Comparison of ENCODE assay signal across 1 cellular context in the genomic region with DNA sequence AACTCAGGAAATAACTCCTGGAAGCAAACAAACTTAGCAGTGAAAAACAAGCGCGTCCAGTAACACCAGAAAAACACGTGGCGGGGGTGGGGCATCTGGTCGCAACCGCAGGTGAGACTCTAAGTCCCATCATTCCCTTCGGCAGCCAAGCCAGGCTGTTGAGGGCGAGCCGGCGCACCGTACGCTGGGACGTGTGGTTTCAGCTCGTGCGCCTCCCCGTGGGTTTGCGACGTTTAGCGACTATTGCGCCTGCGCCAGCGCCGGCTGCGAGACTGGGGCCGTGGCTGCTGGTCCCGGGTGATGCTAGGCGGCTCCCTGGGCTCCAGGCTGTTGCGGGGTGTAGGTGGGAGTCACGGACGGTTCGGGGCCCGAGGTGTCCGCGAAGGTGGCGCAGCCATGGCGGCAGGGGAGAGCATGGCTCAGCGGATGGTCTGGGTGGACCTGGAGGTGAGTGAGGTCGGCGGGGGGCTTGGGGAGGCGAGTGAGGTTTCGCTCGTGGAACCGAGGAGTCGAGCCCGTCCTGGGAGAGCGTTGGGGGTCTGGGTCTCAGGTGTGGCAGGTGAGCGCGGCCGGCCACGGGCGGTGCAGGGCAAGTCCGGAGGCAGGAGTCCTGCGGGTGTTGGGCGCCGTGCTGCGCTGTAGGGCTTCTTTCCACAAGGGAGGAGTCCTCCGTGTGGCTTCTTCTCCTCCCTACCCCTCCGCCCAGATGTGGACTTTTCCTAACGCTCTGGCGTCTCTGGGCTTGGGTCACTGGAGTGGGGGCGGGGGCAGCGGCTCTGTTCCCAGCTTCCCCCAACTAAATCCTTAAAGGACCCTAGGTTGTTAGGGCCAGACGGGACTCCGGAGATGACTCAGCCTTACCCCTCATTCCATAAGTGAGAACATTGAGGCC.
TF ChIP-seq lines count a peak whose summit lies in the region.

Gene REXO2 (plus strand): TSS at position 239 of the 892 bp plus-strand sequence. CDS start 62 bp downstream, at position 301.

TF ChIP-seq in H1, 55 proteins besides CTCF, POLR2A, EP300 and RAD21 (continues in another document):
- TF ChIP-seq PHF8 (conservative IDR thresholded peaks at IDR 0.05; ENCODE audit: low read depth, low read length) (peak; percentile 50; the same call in 1 of the 2 replicates), CTBP2 (IDR thresholded peaks at IDR 0.05; ENCODE audit: borderline replicate concordance, insufficient read depth, insufficient read length, low read length) (no peak), HDAC2 (IDR thresholded peaks at IDR 0.05; ENCODE audit: borderline replicate concordance in 1 of 2, low read depth in 2 of 2, low read length in 2 of 2) (0 out of 4 replicates have a peak, but pooled peaks of 1 of the 2 experiments have one; percentile 53), TCF12 (IDR thresholded peaks at IDR 0.05; ENCODE audit: low read depth, low read length) (no peak), KDM1A (IDR thresholded peaks at IDR 0.05; ENCODE audit: borderline replicate concordance, low read length) (no peak), TAF1 (IDR thresholded peaks at IDR 0.05; ENCODE audit: low read depth, low read length) (0 out of 2 replicates have a peak, but pooled peaks have one; percentile 6), SP1 (IDR thresholded peaks at IDR 0.05; ENCODE audit: low read depth, low read length) (no peak), RXRA (IDR thresholded peaks at IDR 0.05; ENCODE audit: insufficient read depth, low read depth, low read length) (no peak), TAF7 (optimal IDR thresholded peaks at IDR 0.05; ENCODE audit: borderline replicate concordance, low read depth, low read length) (no peak), CREB1 (IDR thresholded peaks at IDR 0.05) (peak; percentile 72; the same call in 1 of the 2 replicates), EZH2 (IDR thresholded peaks at IDR 0.05; ENCODE audit: low read depth, low read length, severe bottlenecking) (no peak), KDM4A (IDR thresholded peaks at IDR 0.05; ENCODE audit: low read depth, low read length, severe bottlenecking) (peak; percentile 92), SIRT6 (IDR thresholded peaks at IDR 0.05; ENCODE audit: low read length) (no peak), JUN (IDR thresholded peaks at IDR 0.05; ENCODE audit: low read depth, low read length) (0 out of 2 replicates have a peak, but pooled peaks have one; percentile 6), BRCA1 (IDR thresholded peaks at IDR 0.05; ENCODE audit: low read depth, low read length) (no peak), GTF2F1 (IDR thresholded peaks at IDR 0.05; ENCODE audit: borderline replicate concordance, low read depth, low read length) (no peak), TEAD4 (IDR thresholded peaks at IDR 0.05; ENCODE audit: low read depth, low read length) (peak; percentile 9; the same call in 1 of the 2 replicates), CBX5 (IDR thresholded peaks at IDR 0.05; ENCODE audit: low read depth, low read length) (no peak), KDM5A (IDR thresholded peaks at IDR 0.05; ENCODE audit: low read length) (no peak), EGR1 (IDR thresholded peaks at IDR 0.05; ENCODE audit: borderline replicate concordance, low read depth, low read length) (no peak), SP4 (IDR thresholded peaks at IDR 0.05; ENCODE audit: low read length) (0 out of 2 replicates have a peak, but pooled peaks have one; percentile 19), BCL11A (IDR thresholded peaks at IDR 0.05; ENCODE audit: low read depth in 2 of 2, low read length in 2 of 2) (no peak), BACH1 (IDR thresholded peaks at IDR 0.05; ENCODE audit: low read length) (peak; percentile 55; the same call in 1 of the 2 replicates), CBX8 (IDR thresholded peaks at IDR 0.05; ENCODE audit: borderline replicate concordance, low read depth, low read length) (no peak), SIX5 (IDR thresholded peaks at IDR 0.05; ENCODE audit: low read depth, low read length) (peak; percentile 88), GABPA (IDR thresholded peaks at IDR 0.05; ENCODE audit: borderline replicate concordance, insufficient read depth, low read length) (no peak), YY1 (IDR thresholded peaks at IDR 0.05; ENCODE audit: low read depth, low read length) (no peak; the same call in 1 of the 2 replicates), MAFK (IDR thresholded peaks at IDR 0.05; ENCODE audit: low read depth, low read length) (no peak), CHD1 (IDR thresholded peaks at IDR 0.05; ENCODE audit: low read depth, low read length) (no peak), ASH2L (IDR thresholded peaks at IDR 0.05; ENCODE audit: low read length) (peak; percentile 24), SRF (IDR thresholded peaks at IDR 0.05; ENCODE audit: low read depth, low read length) (no peak), SUZ12 (IDR thresholded peaks at IDR 0.05; ENCODE audit: low read length) (no peak), MAX (IDR thresholded peaks at IDR 0.05) (peak; percentile 93), FOSL1 (IDR thresholded peaks at IDR 0.05; ENCODE audit: insufficient read depth, low read depth, low read length) (no peak), SAP30 (IDR thresholded peaks at IDR 0.05; ENCODE audit: insufficient read depth, insufficient replicate concordance, low read length) (peak; percentile 25), JUND (IDR thresholded peaks at IDR 0.05; ENCODE audit: low read length) (peak; percentile 64; the same call in 1 of the 2 replicates), CEBPB (IDR thresholded peaks at IDR 0.05; ENCODE audit: low read depth, low read length) (no peak), POLR2AphosphoS5 (IDR thresholded peaks at IDR 0.05; ENCODE audit: low read depth, low read length) (peak; percentile 74), RNF2 (IDR thresholded peaks at IDR 0.05; ENCODE audit: borderline replicate concordance, low read depth, low read length, missing control alignments, poor library complexity, severe bottlenecking) (no peak), RFX5 (IDR thresholded peaks at IDR 0.05; ENCODE audit: borderline replicate concordance, low read depth, low read length) (no peak), SP2 (IDR thresholded peaks at IDR 0.05; ENCODE audit: low read length) (no peak), TBP (IDR thresholded peaks at IDR 0.05; ENCODE audit: low read depth, low read length) (no peak), POU5F1 (IDR thresholded peaks at IDR 0.05; ENCODE audit: low read depth, low read length) (no peak), CHD2 (IDR thresholded peaks at IDR 0.05; ENCODE audit: low read length) (no peak), NANOG (IDR thresholded peaks at IDR 0.05; ENCODE audit: insufficient read depth, low read depth, low read length, poor library complexity, severe bottlenecking) (no peak), SIN3A (conservative IDR thresholded peaks at IDR 0.05 in 1 of 2, IDR thresholded peaks at IDR 0.05 in 1 of 2; ENCODE audit: low read depth in 1 of 2, low read length in 2 of 2) (peak in 1 of 2 experiments; percentile 86; a peak in 2 of 4 replicates), HDAC6 (IDR thresholded peaks at IDR 0.05; ENCODE audit: low read depth, low read length) (no peak), NRF1 (IDR thresholded peaks at IDR 0.05; ENCODE audit: low read depth, low read length) (peak; percentile 58)
- TF ChIP-seq, protein P1, sequence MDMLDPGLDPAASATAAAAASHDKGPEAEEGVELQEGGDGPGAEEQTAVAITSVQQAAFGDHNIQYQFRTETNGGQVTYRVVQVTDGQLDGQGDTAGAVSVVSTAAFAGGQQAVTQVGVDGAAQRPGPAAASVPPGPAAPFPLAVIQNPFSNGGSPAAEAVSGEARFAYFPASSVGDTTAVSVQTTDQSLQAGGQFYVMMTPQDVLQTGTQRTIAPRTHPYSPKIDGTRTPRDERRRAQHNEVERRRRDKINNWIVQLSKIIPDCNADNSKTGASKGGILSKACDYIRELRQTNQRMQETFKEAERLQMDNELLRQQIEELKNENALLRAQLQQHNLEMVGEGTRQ (IDR thresholded peaks at IDR 0.05; ENCODE audit: low read length), result no peak
- TF ChIP-seq, protein P2, sequence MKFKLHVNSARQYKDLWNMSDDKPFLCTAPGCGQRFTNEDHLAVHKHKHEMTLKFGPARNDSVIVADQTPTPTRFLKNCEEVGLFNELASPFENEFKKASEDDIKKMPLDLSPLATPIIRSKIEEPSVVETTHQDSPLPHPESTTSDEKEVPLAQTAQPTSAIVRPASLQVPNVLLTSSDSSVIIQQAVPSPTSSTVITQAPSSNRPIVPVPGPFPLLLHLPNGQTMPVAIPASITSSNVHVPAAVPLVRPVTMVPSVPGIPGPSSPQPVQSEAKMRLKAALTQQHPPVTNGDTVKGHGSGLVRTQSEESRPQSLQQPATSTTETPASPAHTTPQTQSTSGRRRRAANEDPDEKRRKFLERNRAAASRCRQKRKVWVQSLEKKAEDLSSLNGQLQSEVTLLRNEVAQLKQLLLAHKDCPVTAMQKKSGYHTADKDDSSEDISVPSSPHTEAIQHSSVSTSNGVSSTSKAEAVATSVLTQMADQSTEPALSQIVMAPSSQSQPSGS (IDR thresholded peaks at IDR 0.05; ENCODE audit: low read length), result no peak
- TF ChIP-seq, protein P3, sequence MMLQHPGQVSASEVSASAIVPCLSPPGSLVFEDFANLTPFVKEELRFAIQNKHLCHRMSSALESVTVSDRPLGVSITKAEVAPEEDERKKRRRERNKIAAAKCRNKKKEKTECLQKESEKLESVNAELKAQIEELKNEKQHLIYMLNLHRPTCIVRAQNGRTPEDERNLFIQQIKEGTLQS (IDR thresholded peaks at IDR 0.05; ENCODE audit: insufficient read depth, low read depth, low read length), result no peak
- TF ChIP-seq, protein P4, sequence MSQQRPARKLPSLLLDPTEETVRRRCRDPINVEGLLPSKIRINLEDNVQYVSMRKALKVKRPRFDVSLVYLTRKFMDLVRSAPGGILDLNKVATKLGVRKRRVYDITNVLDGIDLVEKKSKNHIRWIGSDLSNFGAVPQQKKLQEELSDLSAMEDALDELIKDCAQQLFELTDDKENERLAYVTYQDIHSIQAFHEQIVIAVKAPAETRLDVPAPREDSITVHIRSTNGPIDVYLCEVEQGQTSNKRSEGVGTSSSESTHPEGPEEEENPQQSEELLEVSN (IDR thresholded peaks at IDR 0.05), result peak; percentile 63
- TF ChIP-seq, protein P5, sequence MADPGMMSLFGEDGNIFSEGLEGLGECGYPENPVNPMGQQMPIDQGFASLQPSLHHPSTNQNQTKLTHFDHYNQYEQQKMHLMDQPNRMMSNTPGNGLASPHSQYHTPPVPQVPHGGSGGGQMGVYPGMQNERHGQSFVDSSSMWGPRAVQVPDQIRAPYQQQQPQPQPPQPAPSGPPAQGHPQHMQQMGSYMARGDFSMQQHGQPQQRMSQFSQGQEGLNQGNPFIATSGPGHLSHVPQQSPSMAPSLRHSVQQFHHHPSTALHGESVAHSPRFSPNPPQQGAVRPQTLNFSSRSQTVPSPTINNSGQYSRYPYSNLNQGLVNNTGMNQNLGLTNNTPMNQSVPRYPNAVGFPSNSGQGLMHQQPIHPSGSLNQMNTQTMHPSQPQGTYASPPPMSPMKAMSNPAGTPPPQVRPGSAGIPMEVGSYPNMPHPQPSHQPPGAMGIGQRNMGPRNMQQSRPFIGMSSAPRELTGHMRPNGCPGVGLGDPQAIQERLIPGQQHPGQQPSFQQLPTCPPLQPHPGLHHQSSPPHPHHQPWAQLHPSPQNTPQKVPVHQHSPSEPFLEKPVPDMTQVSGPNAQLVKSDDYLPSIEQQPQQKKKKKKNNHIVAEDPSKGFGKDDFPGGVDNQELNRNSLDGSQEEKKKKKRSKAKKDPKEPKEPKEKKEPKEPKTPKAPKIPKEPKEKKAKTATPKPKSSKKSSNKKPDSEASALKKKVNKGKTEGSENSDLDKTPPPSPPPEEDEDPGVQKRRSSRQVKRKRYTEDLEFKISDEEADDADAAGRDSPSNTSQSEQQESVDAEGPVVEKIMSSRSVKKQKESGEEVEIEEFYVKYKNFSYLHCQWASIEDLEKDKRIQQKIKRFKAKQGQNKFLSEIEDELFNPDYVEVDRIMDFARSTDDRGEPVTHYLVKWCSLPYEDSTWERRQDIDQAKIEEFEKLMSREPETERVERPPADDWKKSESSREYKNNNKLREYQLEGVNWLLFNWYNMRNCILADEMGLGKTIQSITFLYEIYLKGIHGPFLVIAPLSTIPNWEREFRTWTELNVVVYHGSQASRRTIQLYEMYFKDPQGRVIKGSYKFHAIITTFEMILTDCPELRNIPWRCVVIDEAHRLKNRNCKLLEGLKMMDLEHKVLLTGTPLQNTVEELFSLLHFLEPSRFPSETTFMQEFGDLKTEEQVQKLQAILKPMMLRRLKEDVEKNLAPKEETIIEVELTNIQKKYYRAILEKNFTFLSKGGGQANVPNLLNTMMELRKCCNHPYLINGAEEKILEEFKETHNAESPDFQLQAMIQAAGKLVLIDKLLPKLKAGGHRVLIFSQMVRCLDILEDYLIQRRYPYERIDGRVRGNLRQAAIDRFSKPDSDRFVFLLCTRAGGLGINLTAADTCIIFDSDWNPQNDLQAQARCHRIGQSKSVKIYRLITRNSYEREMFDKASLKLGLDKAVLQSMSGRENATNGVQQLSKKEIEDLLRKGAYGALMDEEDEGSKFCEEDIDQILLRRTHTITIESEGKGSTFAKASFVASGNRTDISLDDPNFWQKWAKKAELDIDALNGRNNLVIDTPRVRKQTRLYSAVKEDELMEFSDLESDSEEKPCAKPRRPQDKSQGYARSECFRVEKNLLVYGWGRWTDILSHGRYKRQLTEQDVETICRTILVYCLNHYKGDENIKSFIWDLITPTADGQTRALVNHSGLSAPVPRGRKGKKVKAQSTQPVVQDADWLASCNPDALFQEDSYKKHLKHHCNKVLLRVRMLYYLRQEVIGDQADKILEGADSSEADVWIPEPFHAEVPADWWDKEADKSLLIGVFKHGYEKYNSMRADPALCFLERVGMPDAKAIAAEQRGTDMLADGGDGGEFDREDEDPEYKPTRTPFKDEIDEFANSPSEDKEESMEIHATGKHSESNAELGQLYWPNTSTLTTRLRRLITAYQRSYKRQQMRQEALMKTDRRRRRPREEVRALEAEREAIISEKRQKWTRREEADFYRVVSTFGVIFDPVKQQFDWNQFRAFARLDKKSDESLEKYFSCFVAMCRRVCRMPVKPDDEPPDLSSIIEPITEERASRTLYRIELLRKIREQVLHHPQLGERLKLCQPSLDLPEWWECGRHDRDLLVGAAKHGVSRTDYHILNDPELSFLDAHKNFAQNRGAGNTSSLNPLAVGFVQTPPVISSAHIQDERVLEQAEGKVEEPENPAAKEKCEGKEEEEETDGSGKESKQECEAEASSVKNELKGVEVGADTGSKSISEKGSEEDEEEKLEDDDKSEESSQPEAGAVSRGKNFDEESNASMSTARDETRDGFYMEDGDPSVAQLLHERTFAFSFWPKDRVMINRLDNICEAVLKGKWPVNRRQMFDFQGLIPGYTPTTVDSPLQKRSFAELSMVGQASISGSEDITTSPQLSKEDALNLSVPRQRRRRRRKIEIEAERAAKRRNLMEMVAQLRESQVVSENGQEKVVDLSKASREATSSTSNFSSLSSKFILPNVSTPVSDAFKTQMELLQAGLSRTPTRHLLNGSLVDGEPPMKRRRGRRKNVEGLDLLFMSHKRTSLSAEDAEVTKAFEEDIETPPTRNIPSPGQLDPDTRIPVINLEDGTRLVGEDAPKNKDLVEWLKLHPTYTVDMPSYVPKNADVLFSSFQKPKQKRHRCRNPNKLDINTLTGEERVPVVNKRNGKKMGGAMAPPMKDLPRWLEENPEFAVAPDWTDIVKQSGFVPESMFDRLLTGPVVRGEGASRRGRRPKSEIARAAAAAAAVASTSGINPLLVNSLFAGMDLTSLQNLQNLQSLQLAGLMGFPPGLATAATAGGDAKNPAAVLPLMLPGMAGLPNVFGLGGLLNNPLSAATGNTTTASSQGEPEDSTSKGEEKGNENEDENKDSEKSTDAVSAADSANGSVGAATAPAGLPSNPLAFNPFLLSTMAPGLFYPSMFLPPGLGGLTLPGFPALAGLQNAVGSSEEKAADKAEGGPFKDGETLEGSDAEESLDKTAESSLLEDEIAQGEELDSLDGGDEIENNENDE (IDR thresholded peaks at IDR 0.05; ENCODE audit: insufficient replicate concordance, low read length), result no peak
